ENCODE assay signal across 23 cellular contexts in the genomic region with DNA sequence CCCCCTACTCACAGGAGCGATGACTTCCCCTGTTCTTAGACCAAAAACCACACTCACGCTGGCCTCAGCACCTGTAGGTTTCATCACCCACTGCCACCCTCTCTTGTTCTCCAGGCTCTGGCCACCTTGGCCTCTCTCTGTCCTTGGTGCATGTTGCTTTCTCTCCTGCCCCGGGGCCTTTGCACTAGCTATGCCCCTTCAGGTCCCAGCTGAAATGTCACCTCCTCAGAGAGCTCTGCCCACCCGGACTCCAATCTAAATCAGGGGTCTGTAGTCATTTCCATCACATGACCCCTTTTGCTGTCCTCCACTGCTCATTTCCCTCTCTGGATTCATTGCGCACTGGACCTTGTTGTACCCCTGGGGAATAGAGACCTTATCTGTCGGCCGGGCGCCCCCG. TPM values are rescaled to one million over a fixed set of nuclear protein-coding genes. Genes with fewer than 3 reads are reported as not detected.
DNase-seq lines count a peak whose midpoint lies in the region; ATAC-seq, FAIRE-seq and TF ChIP-seq lines count a peak whose summit lies in the region.
"Had no signal": no experiment of that assay in that cellular context is flagged by ENCODE, and none has a peak within 500 bp of the region (broad histone marks: within the 10 kb centered on the region; RNA-seq: fewer than 3 reads in every experiment).

No MANE protein-coding gene starts in this region.

- WGBS in K562 (ENCODE audit: insufficient coverage, low coverage, missing lambda C conversion rate): 6% methylated on average over 9 of the region's 9 CpGs

- FAIRE-seq in K562 (lab: Jason Lieb, UNC): no peak
- FAIRE-seq: GM18507, HTR-8/SVneo had no signal

- no peaks in the 10 kb centered on the region for H3K9me1 ChIP-seq in K562 (ENCODE audit: control insufficient read depth, insufficient read depth, low read length)

- H2AFZ ChIP-seq in K562 (ENCODE audit: low read depth, low read length): no peak overlapping the region
- H2AFZ ChIP-seq: PC-9 had no signal

- ATAC-seq in K562 (no peak), GM21367 (IDR thresholded peaks at IDR 0.05; ENCODE audit: unreplicated experiment) (no peak)

- intact Hi-C loops in K562 (cut with micrococcal nuclease) (no loop called here), posterior cingulate gyrus (cut with DNase I) (no loop called here)

- no peaks in the 10 kb centered on the region for H3K36me3 Mint-ChIP-seq in type B pancreatic cell
- H3K36me3 Mint-ChIP-seq in activated naive CD4-positive, alpha-beta T cell treated with anti-CD3 and anti-CD28 coated beads, Interleukin-2, amount 10 ng/mL, durations not matched to agents 7 days and 5 days: no peaks in the 10 kb centered on the region

- no peaks in the 10 kb centered on the region for H4K20me1 ChIP-seq in K562 (replicated peaks; ENCODE audit: control insufficient read depth, insufficient read depth, low read length)
- H4K20me1 ChIP-seq: BLaER1 had no signal

- no peak overlapping the region for H3K4me3 ChIP-seq in HEK293 (ENCODE audit: low read depth, low read length)
- no peak overlapping the region for H3K4me3 ChIP-seq in K562
- H3K4me3 ChIP-seq: BLaER1, HAP-1, PC-9 had no signal

- H3K27ac Mint-ChIP-seq in type B pancreatic cell: peak overlapping the region; percentile 26
- no peak overlapping the region for H3K27ac Mint-ChIP-seq in activated naive CD4-positive, alpha-beta T cell treated with anti-CD3 and anti-CD28 coated beads, Interleukin-2, amount 10 ng/mL, durations not matched to agents 7 days and 5 days
- H3K27ac Mint-ChIP-seq: CD4-positive, alpha-beta T cell had no signal

- no peak overlapping the region for H3K4me3 Mint-ChIP-seq in type B pancreatic cell
- no peak overlapping the region for H3K4me3 Mint-ChIP-seq in activated naive CD4-positive, alpha-beta T cell treated with anti-CD3 and anti-CD28 coated beads, Interleukin-2, amount 10 ng/mL, durations not matched to agents 7 days and 5 days
- H3K4me3 Mint-ChIP-seq: CD4-positive, alpha-beta T cell had no signal

- no peaks in the 10 kb centered on the region for H3K27me3 Mint-ChIP-seq in type B pancreatic cell
- peaks cover 27% of the 10 kb centered on the region for H3K27me3 Mint-ChIP-seq in activated naive CD4-positive, alpha-beta T cell treated with anti-CD3 and anti-CD28 coated beads, Interleukin-2, amount 10 ng/mL, durations not matched to agents 7 days and 5 days
- H3K27me3 Mint-ChIP-seq: CD4-positive, alpha-beta T cell had no signal

- peaks cover 8% of the 10 kb centered on the region for H3K4me1 Mint-ChIP-seq in type B pancreatic cell (ENCODE audit: unreplicated experiment)
- H3K4me1 Mint-ChIP-seq in activated naive CD4-positive, alpha-beta T cell treated with anti-CD3 and anti-CD28 coated beads, Interleukin-2, amount 10 ng/mL, durations not matched to agents 7 days and 5 days: peaks cover 10% of the 10 kb centered on the region

- no peaks in the 10 kb centered on the region for H3K9me3 Mint-ChIP-seq in type B pancreatic cell
- H3K9me3 Mint-ChIP-seq in activated naive CD4-positive, alpha-beta T cell treated with anti-CD3 and anti-CD28 coated beads, Interleukin-2, amount 10 ng/mL, durations not matched to agents 7 days and 5 days: no peaks in the 10 kb centered on the region
- H3K9me3 Mint-ChIP-seq: CD4-positive, alpha-beta T cell had no signal

- H3K9me3 ChIP-seq in HEK293 (ENCODE audit: control insufficient read depth, insufficient read depth, low read depth, low read length) (no peaks in the 10 kb centered on the region), K562 (replicated peaks; ENCODE audit: control insufficient read depth, insufficient read depth, low read depth, low read length) (no peaks in the 10 kb centered on the region)
- H3K9me3 ChIP-seq: BLaER1, HAP-1, SK-N-SH had no signal

- no peak for TF ChIP-seq POLR2A in K562 (conservative IDR thresholded peaks at IDR 0.05)

- TF ChIP-seq RAD21 in K562 (CRISPR knock-in tag; conservative IDR thresholded peaks at IDR 0.05 in 1 of 2, IDR thresholded peaks at IDR 0.05 in 1 of 2): no peak

- no peak overlapping the region for H3K9ac ChIP-seq in K562 (ENCODE audit: insufficient read depth in 1 of 2, low read depth in 2 of 2, low read length in 2 of 2)
- H3K9ac ChIP-seq: BLaER1, KMS-11, SK-N-SH had no signal

- TF ChIP-seq CTCF in GM12873 (IDR thresholded peaks at IDR 0.05; ENCODE audit: insufficient read depth, low read depth, low read length, missing control alignments) (peak; percentile 5), HEK293 (tag by site-specific recombination; IDR thresholded peaks at IDR 0.05) (no peak), K562 (IDR thresholded peaks at IDR 0.05 in 2 of 3, conservative IDR thresholded peaks at IDR 0.05 in 1 of 3; ENCODE audit: insufficient read depth in 2 of 3, low read depth in 1 of 3, low read length in 3 of 3) (no peak), type B pancreatic cell (conservative IDR thresholded peaks at IDR 0.05) (no peak)

- DNase-seq in K562 (ENCODE audit: extremely low read depth in 1 of 4, low spot score in 3 of 4): no peak
- DNase-seq in type B pancreatic cell (ENCODE audit: extremely low spot score, unreplicated experiment): no peak
- no peak for DNase-seq in posterior cingulate gyrus
- DNase-seq in activated naive CD4-positive, alpha-beta T cell treated with anti-CD3 and anti-CD28 coated beads, Interleukin-2, amount 10 ng/mL, durations not matched to agents 7 days and 5 days: no peak
- DNase-seq: CD4-positive, alpha-beta T cell; DMS 273 treated with DMSO at 0.1 percent for 48 hours; NCI-H1105 treated with DMSO at 0.1 percent for 48 hours; NCI-H2081; NCI-H2171 treated with DMSO at 0.1 percent for 48 hours; NCI-H524 treated with DMSO at 0.1 percent for 48 hours; NCI-H82; SIG-M5; SK-N-SH; T-helper 2 cell had no signal

- TF ChIP-seq EP300 in K562 (IDR thresholded peaks at IDR 0.05; ENCODE audit: low read length): no peak

- no peaks in the 10 kb centered on the region for H3K79me2 ChIP-seq in K562 (ENCODE audit: control insufficient read depth, insufficient read depth, low read length)

- H3K4me1 ChIP-seq in HEK293 (ENCODE audit: control insufficient read depth, insufficient read depth, low read length) (no peaks in the 10 kb centered on the region), K562 (replicated peaks in 1 of 2; ENCODE audit: control insufficient read depth in 2 of 2, insufficient read depth in 2 of 2, low read length in 2 of 2) (peaks cover 0 to 5% of the 10 kb centered on the region in 2 experiments; a peak in 3 of 5 replicates)
- H3K4me1 ChIP-seq: BLaER1, HAP-1 had no signal

- no peaks in the 10 kb centered on the region for H3K36me3 ChIP-seq in HEK293 (ENCODE audit: control insufficient read depth in 2 of 2, insufficient read depth in 1 of 2, low read length in 2 of 2)
- H3K36me3 ChIP-seq in K562 (ENCODE audit: control insufficient read depth, insufficient read depth, low read length): no peaks in the 10 kb centered on the region
- H3K36me3 ChIP-seq: BLaER1, HAP-1 had no signal

- peaks cover 0 to 7% of the 10 kb centered on the region in 2 experiments; a peak in 1 of 5 replicates for H3K27me3 ChIP-seq in K562 (ENCODE audit: control insufficient read depth in 2 of 2, insufficient read depth in 2 of 2, low read length in 2 of 2)
- H3K27me3 ChIP-seq: BLaER1 had no signal

- POLR2A ChIA-PET in HEK293 (lab: Yijun Ruan, JAX) (no interaction called here), K562 (lab: Yijun Ruan, JAX) (no interaction called here)

- in situ Hi-C loops in K562 (cut with MboI): no loop called here

- BruUV-seq in K562 (replicated peaks; lab: Mats Ljungman, UMichigan): no TSS peak

- H3K4me2 ChIP-seq in K562 (ENCODE audit: insufficient read depth, low read length): no peak overlapping the region
- H3K4me2 ChIP-seq: BLaER1, KMS-11, PC-9, SK-N-SH had no signal

- H3K27ac ChIP-seq in HEK293 (ENCODE audit: extremely low read depth, low read depth, low read length): no peak overlapping the region
- H3K27ac ChIP-seq in K562 (ENCODE audit: extremely low read depth, low read depth, low read length): no peak overlapping the region
- H3K27ac ChIP-seq: BLaER1, KMS-11, PC-9 had no signal

- CTCF ChIA-PET in HEK293 (lab: Yijun Ruan, JAX) (interaction anchor here (1.1 to 4.7 kb wide), 3 partner anchors 12 to 36 kb away, joined by 7 to 131 read pairs (median 20); no protein-coding TSS in a partner anchor), K562 (lab: Yijun Ruan, JAX; ENCODE audit: low intra/inter-chr PET ratio) (interaction anchor here (0.6 kb wide), 1 partner anchor 244 kb away, joined by 4 read pairs; no protein-coding TSS in a partner anchor)
- CTCF ChIA-PET in activated naive CD4-positive, alpha-beta T cell treated with anti-CD3 and anti-CD28 coated beads, Interleukin-2, amount 10 ng/mL, durations not matched to agents 7 days and 5 days (lab: Charles Lee): interaction anchor here (0.7 kb wide), 2 partner anchors 17 to 306 kb away, joined by 3 read pairs; no protein-coding TSS in a partner anchor

RNA-seq across cellular contexts. Expression of gene TRPV4, which starts 8.2 kb away (rescaled TPM):
- 1.1 TPM in 1 of 2 replicates, not detected in the other for total RNA-seq in K562 (2011; cell fraction: chromatin; rRNA removed; ENCODE audit: low replicate concordance)
- total RNA-seq in K562 (2011; cell fraction: nucleolus; rRNA removed): 0.39 and 0.50 TPM in 2 replicates
- total RNA-seq in K562 (2011; cell fraction: nucleoplasm; rRNA removed): not detected in 2 replicates
- total RNA-seq in K562 (2014; rRNA removed): not detected in 2 replicates
- total RNA-seq in K562 (2014; rRNA removed; fragmentation: Illumina TruSeq; extraction: Trizol): not detected in 2 replicates
- total RNA-seq in K562 (2015; rRNA removed; fragmentation: Illumina TruSeq; extraction: Trizol): not detected in 2 replicates
- not detected in 2 replicates for total RNA-seq in K562 (2021)
- 0.13 and 0.47 TPM in 2 replicates for polyA plus RNA-seq in K562 (2011; rRNA removed)
- 0.33 and 0.47 TPM in 2 replicates for polyA plus RNA-seq in K562 (2011; cell fraction: cytosol; rRNA removed)
- polyA plus RNA-seq in K562 (2011; cell fraction: nucleus; rRNA removed): 0.34 and 0.72 TPM in 2 replicates
- polyA plus RNA-seq in K562 (2012): 0.03 TPM in 1 of 2 replicates, not detected in the other
- not detected in 2 replicates for polyA plus RNA-seq in K562 (2014; fragmentation: Illumina TruSeq; extraction: Trizol)
- not detected for polyA plus RNA-seq in K562 (2014; fragmentation: Nextera tagmentation; extraction: Ambion mirVana)
- 0.03 TPM in 1 of 2 replicates, not detected in the other for polyA plus RNA-seq in K562 (2014; rRNA removed)
- polyA minus RNA-seq in K562 (2011; rRNA and poly(A)+ RNA removed): 0.39 TPM in 1 of 2 replicates, not detected in the other
- not detected in 2 replicates for polyA minus RNA-seq in K562 (2011; cell fraction: cytosol; rRNA and poly(A)+ RNA removed)
- 0.40 and 1.7 TPM in 2 replicates for polyA minus RNA-seq in K562 (2011; cell fraction: nucleus; rRNA and poly(A)+ RNA removed)
- total RNA-seq in type B pancreatic cell (ENCODE audit: low replicate concordance): 2.1 and 3.1 TPM in 2 replicates
- total RNA-seq: CD4-positive, alpha-beta T cell had no signal

RNA-seq across cellular contexts. Expression of gene GLTP, which starts 39.0 kb away (rescaled TPM):
- 2.4 and 3.1 TPM in 2 replicates for total RNA-seq in K562 (2011; cell fraction: chromatin; rRNA removed; ENCODE audit: low replicate concordance)
- 1.8 and 2.0 TPM in 2 replicates for total RNA-seq in K562 (2011; cell fraction: nucleolus; rRNA removed)
- 2.1 and 2.7 TPM in 2 replicates for total RNA-seq in K562 (2011; cell fraction: nucleoplasm; rRNA removed)
- total RNA-seq in K562 (2014; rRNA removed) (6.9 and 10.7 TPM in 2 replicates), K562 (2014; rRNA removed; fragmentation: Illumina TruSeq; extraction: Trizol) (7.2 and 7.8 TPM in 2 replicates), K562 (2015; rRNA removed; fragmentation: Illumina TruSeq; extraction: Trizol) (5.3 and 6.1 TPM in 2 replicates), K562 (2021) (6.0 and 6.6 TPM in 2 replicates), type B pancreatic cell (ENCODE audit: low replicate concordance) (48.7 and 118 TPM in 2 replicates)
- polyA plus RNA-seq in K562 (2011; rRNA removed) (4.7 and 4.9 TPM in 2 replicates), K562 (2014; fragmentation: Illumina TruSeq; extraction: Trizol) (7.8 and 8.3 TPM in 2 replicates), K562 (2014; fragmentation: Nextera tagmentation; extraction: Ambion mirVana) (1 to 10 TPM; 4.4 to 5.0 TPM), K562 (2014; rRNA removed) (5.7 and 6.1 TPM in 2 replicates)
- polyA plus RNA-seq in K562 (2011; cell fraction: cytosol; rRNA removed): 3.7 and 4.8 TPM in 2 replicates
- 0.81 and 1.2 TPM in 2 replicates for polyA plus RNA-seq in K562 (2011; cell fraction: nucleus; rRNA removed)
- 7.0 and 9.7 TPM in 2 replicates for polyA plus RNA-seq in K562 (2012)
- polyA minus RNA-seq in K562 (2011; rRNA and poly(A)+ RNA removed): 5.7 and 6.3 TPM in 2 replicates
- polyA minus RNA-seq in K562 (2011; cell fraction: cytosol; rRNA and poly(A)+ RNA removed): 6.8 and 13.3 TPM in 2 replicates
- 0.67 and 1.00 TPM in 2 replicates for polyA minus RNA-seq in K562 (2011; cell fraction: nucleus; rRNA and poly(A)+ RNA removed)

RNA-seq across cellular contexts. Expression of gene TCHP, which starts 58.7 kb away (rescaled TPM):
- total RNA-seq in K562 (2011; cell fraction: chromatin; rRNA removed; ENCODE audit: low replicate concordance): 38.1 and 49.8 TPM in 2 replicates
- 30.0 and 31.9 TPM in 2 replicates for total RNA-seq in K562 (2011; cell fraction: nucleolus; rRNA removed)
- 33.7 and 35.5 TPM in 2 replicates for total RNA-seq in K562 (2011; cell fraction: nucleoplasm; rRNA removed)
- 19.7 and 27.7 TPM in 2 replicates for total RNA-seq in K562 (2014; rRNA removed)
- total RNA-seq in K562 (2014; rRNA removed; fragmentation: Illumina TruSeq; extraction: Trizol): 12.0 and 12.8 TPM in 2 replicates
- 19.7 and 22.4 TPM in 2 replicates for total RNA-seq in K562 (2015; rRNA removed; fragmentation: Illumina TruSeq; extraction: Trizol)
- 18.7 and 20.4 TPM in 2 replicates for total RNA-seq in K562 (2021)
- polyA plus RNA-seq in K562 (2011; rRNA removed): 13.7 and 15.0 TPM in 2 replicates
- 10.1 and 10.3 TPM in 2 replicates for polyA plus RNA-seq in K562 (2011; cell fraction: cytosol; rRNA removed)
- polyA plus RNA-seq in K562 (2011; cell fraction: nucleus; rRNA removed): 28.9 and 31.1 TPM in 2 replicates
- polyA plus RNA-seq in K562 (2012): 25.7 and 29.2 TPM in 2 replicates
- 19.4 and 20.2 TPM in 2 replicates for polyA plus RNA-seq in K562 (2014; fragmentation: Illumina TruSeq; extraction: Trizol)
- polyA plus RNA-seq in K562 (2014; fragmentation: Nextera tagmentation; extraction: Ambion mirVana): 1 to 10 TPM; 3.4 to 4.7 TPM
- 29.6 and 30.4 TPM in 2 replicates for polyA plus RNA-seq in K562 (2014; rRNA removed)
- polyA minus RNA-seq in K562 (2011; rRNA and poly(A)+ RNA removed): 8.3 and 10.1 TPM in 2 replicates
- polyA minus RNA-seq in K562 (2011; cell fraction: cytosol; rRNA and poly(A)+ RNA removed): 4.8 and 7.6 TPM in 2 replicates
- 9.8 and 13.4 TPM in 2 replicates for polyA minus RNA-seq in K562 (2011; cell fraction: nucleus; rRNA and poly(A)+ RNA removed)
- 21.6 TPM in 2 replicates for total RNA-seq in type B pancreatic cell (ENCODE audit: low replicate concordance)
